ENCODE assay signal across 33 cellular contexts in the genomic region with DNA sequence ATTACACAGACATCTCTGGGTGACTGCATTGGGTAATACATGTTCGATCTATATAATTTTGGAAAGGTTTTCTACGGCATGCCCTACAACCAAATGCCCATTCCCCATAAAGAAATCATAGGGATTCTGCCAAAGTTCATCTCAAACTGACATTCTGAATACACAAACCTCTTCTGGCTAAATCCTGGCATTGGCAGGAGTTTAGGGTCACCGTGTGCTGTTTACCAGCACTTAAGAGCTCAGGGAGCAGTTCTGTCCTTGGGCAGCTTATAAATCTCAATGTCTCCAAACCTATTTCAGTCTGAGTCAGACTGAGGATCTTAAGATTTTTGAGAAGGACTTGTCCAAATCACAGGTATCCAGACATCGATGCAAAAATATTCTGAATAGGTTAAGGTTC.
"Had no signal": no experiment of that assay in that cellular context is flagged by ENCODE, and none has a peak within 500 bp of the region (broad histone marks: within the 10 kb centered on the region; RNA-seq: fewer than 3 reads in every experiment).

No MANE protein-coding gene starts in this region.

- DNase-seq: activated CD4-positive, alpha-beta memory T cell treated with anti-CD3 and anti-CD28 coated beads, Interleukin-2, amount 10 ng/mL, durations not matched to agents 7 days and 5 days; activated CD4-positive, alpha-beta T cell treated with anti-CD3 and anti-CD28 coated beads for 1 hour; activated CD4-positive, alpha-beta T cell treated with anti-CD3 and anti-CD28 coated beads for 48 hours; activated CD4-positive, CD25-positive, alpha-beta regulatory T cell; activated CD8-positive, alpha-beta memory T cell treated with anti-CD3 and anti-CD28 coated beads for 24 hours; activated CD8-positive, alpha-beta memory T cell treated with anti-CD3 and anti-CD28 coated beads, Interleukin-2, amount 10 ng/mL, durations not matched to agents 7 days and 5 days; activated CD8-positive, alpha-beta memory T cell treated with anti-CD3 and anti-CD28 coated beads, Interleukin-2, amount 50 U/mL, for 48 hours; activated effector memory CD4-positive, alpha-beta T cell treated with Interleukin-2 at 50 U/mL for 16 hours; activated naive CD4-positive, alpha-beta T cell treated with anti-CD3 and anti-CD28 coated beads, Interleukin-2, amount 10 ng/mL, durations not matched to agents 7 days and 5 days; activated naive CD8-positive, alpha-beta T cell treated with anti-CD3 and anti-CD28 coated beads for 36 hours; activated T-cell treated with anti-CD3 and anti-CD28 coated beads, Interleukin-2, amount 50 U/mL, for 48 hours; amniotic stem cell; aorta; brain microvascular endothelial cell; central memory CD4-positive, alpha-beta T cell; NCI-H1092 treated with DMSO at 0.1 percent for 48 hours; NCI-H1417; NCI-H1694; NCI-H1930; NCI-H2081 treated with DMSO at 0.1 percent for 48 hours; NCI-H226; NCI-H524 treated with DMSO at 0.1 percent for 48 hours; NCI-H748 treated with DMSO at 0.1 percent for 48 hours; Peyer's patch; RPMI8226; SHP77 treated with DMSO at 0.1 percent for 48 hours; SK-N-SH; T-helper 1 cell; T-helper 2 cell; T-helper 9 cell; WERI-Rb-1 had no signal

- H3K9me2 ChIP-seq: SK-N-SH had no signal

- H3K4me3 ChIP-seq: Peyer's patch, SJSA1 had no signal

- H3K36me3 ChIP-seq: brain microvascular endothelial cell, Peyer's patch, SJSA1, WERI-Rb-1 had no signal

- H3K4me1 ChIP-seq: Peyer's patch, SJSA1 had no signal

- H3K9me3 ChIP-seq: Peyer's patch, SJSA1 had no signal

- H3K4me2 ChIP-seq: KMS-11, SK-N-SH had no signal

- H3K27me3 ChIP-seq: brain microvascular endothelial cell, Peyer's patch, SJSA1 had no signal

- ATAC-seq: activated CD8-positive, alpha-beta memory T cell treated with anti-CD3 and anti-CD28 coated beads, Interleukin-2, amount 10 ng/mL, durations not matched to agents 7 days and 5 days had no signal

- H3K27ac ChIP-seq: brain microvascular endothelial cell, KMS-11, Peyer's patch, SJSA1, WERI-Rb-1 had no signal
